ENCODE assay signal across 20 cellular contexts in the genomic region with DNA sequence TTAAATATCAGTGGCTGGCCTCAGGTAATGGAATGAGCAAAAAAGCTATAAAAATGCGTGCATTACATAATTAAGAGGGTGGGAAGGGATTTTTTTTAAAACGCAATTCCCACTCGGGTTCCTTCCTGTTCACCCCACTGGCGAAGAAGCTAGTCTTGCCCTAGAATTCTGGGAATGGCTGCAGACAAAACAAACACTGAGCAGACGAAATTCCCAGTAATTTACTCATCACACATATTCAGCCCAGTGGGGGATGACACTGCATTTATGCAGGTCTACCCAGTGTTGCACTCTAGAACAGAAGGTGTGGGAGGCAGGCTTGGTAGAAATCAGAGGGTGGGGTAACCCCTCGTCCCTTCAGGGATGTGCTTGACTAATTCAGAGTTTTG.
A peak's percentile ranks its signal among the peaks of the same experiment; 100 is the strongest.
DNase-seq lines count a peak whose midpoint lies in the region; ATAC-seq and TF ChIP-seq lines count a peak whose summit lies in the region.
"Had no signal": no experiment of that assay in that cellular context is flagged by ENCODE, and none has a peak within 500 bp of the region (broad histone marks: within the 10 kb centered on the region; RNA-seq: fewer than 3 reads in every experiment).

No MANE protein-coding gene starts in this region.

- peak overlapping the region in 1 of 2 experiments; percentile 8; a peak in 1 of 4 replicates for H4K8ac ChIP-seq in IMR-90 (ENCODE audit: low read depth in 2 of 2, low read length in 2 of 2)

- no peak overlapping the region for H2BK15ac ChIP-seq in IMR-90 (ENCODE audit: low read depth, low read length)

- peak overlapping the region; percentile 46; the same call in 1 of the 2 replicates for H4K91ac ChIP-seq in IMR-90 (ENCODE audit: insufficient read depth, low read depth, low read length)

- CTCF ChIA-PET in IMR-90 (lab: Yijun Ruan, JAX) (no interaction called here), HEK293T (lab: Yijun Ruan, JAX) (no interaction called here)

- no peaks in the 10 kb centered on the region for H3K36me3 ChIP-seq in IMR-90 (ENCODE audit: control insufficient read depth, insufficient read depth, low read length)
- no peaks in the 10 kb centered on the region for H3K36me3 ChIP-seq in brain microvascular endothelial cell (replicated peaks)
- no peaks in the 10 kb centered on the region for H3K36me3 ChIP-seq in mesodermal cell (ENCODE audit: control insufficient read depth, insufficient read depth, low read length)

- H3K4me3 ChIP-seq in IMR-90 (ENCODE audit: insufficient read depth, low read depth, low read length): no peak overlapping the region
- no peak overlapping the region for H3K4me3 ChIP-seq in brain microvascular endothelial cell (ENCODE audit: low read depth, low read length)
- H3K4me3 ChIP-seq in mesodermal cell (ENCODE audit: extremely low read depth, insufficient read depth, low read length, poor library complexity, severe bottlenecking): no peak overlapping the region
- H3K4me3 ChIP-seq: BLaER1 treated with 17β-estradiol and CSF1 and Interleukin-3, amounts not matched to agents 10 nM and 100 nM; skin epidermis had no signal

- intact Hi-C loops in IMR-90 (cut with micrococcal nuclease): no loop called here

- TF ChIP-seq RAD21 in IMR-90 (IDR thresholded peaks at IDR 0.05; ENCODE audit: low read length): no peak

- in situ Hi-C loops in IMR-90 (cut with MboI; ENCODE audit: low sequenced_read_pairs): no loop called here
- in situ Hi-C loops in brain microvascular endothelial cell (cut with HindIII; ENCODE audit: low pct_ligation_motif_present, low sequenced_read_pairs): no loop called here

- no TSS peak for BruUV-seq in IMR-90 (replicated peaks; lab: Mats Ljungman, UMichigan)

- peaks cover 10% of the 10 kb centered on the region for H3K9me1 ChIP-seq in IMR-90 (ENCODE audit: insufficient read depth, low read length)

- no peak for TF ChIP-seq CTCF in IMR-90 (conservative IDR thresholded peaks at IDR 0.05; ENCODE audit: low read depth, low read length)
- TF ChIP-seq CTCF in brain microvascular endothelial cell (IDR thresholded peaks at IDR 0.05; ENCODE audit: low read depth, low read length, missing control alignments): no peak

- no peak overlapping the region for H2AFZ ChIP-seq in IMR-90 (replicated peaks; ENCODE audit: low read length, poor library complexity)

- peak overlapping the region; percentile 66; the same call in 1 of the 2 replicates for H2BK20ac ChIP-seq in IMR-90 (ENCODE audit: low read depth, low read length)

- H3K14ac ChIP-seq in IMR-90 (replicated peaks; ENCODE audit: low read depth, low read length): peak overlapping the region; percentile 63; the same call in 1 of the 2 replicates

- H3K9me3 ChIP-seq in IMR-90 (ENCODE audit: control insufficient read depth, insufficient read depth, low read length) (no peaks in the 10 kb centered on the region; the same call in 1 of the 2 replicates), mesodermal cell (ENCODE audit: control insufficient read depth, low read length) (peaks cover 38% of the 10 kb centered on the region)
- H3K9me3 ChIP-seq: BLaER1 treated with 17β-estradiol and CSF1 and Interleukin-3, amounts not matched to agents 10 nM and 100 nM had no signal

- DNase-seq in AG08396 (ENCODE audit: low spot score) (peak; percentile 36), IMR-90 (peak; percentile 89), brain microvascular endothelial cell (peak; percentile 87), SIG-M5 treated with dmso at 0.1 percent for 504 hours (lab: John Stamatoyannopoulos, UW; ENCODE audit: unreplicated experiment) (no peak), HEK293T (ENCODE audit: extremely low spot score) (no peak), NCI-H82 (lab: John Stamatoyannopoulos, UW) (no peak), NCI-H82 treated with DMSO at 0.1 percent for 48 hours (lab: John Stamatoyannopoulos, UW; ENCODE audit: unreplicated experiment) (no peak)
- DNase-seq: activated T-cell treated with anti-CD3 and anti-CD28 coated beads, Interleukin-2, amount 50 U/mL, for 48 hours; amniotic stem cell; cortex of kidney; DND-41; mammary epithelial cell; NCI-H1694; NCI-H526; substantia nigra; T-helper 9 cell had no signal

- no peak overlapping the region for H2AK9ac ChIP-seq in IMR-90 (replicated peaks; ENCODE audit: low read depth, low read length, poor library complexity)

- peak overlapping the region; percentile 74; the same call in 1 of the 2 replicates for H3K4ac ChIP-seq in IMR-90 (ENCODE audit: low read depth, low read length)

- H3K27me3 ChIP-seq in IMR-90 (ENCODE audit: control insufficient read depth, insufficient read depth, low read length) (no peaks in the 10 kb centered on the region), brain microvascular endothelial cell (replicated peaks) (no peaks in the 10 kb centered on the region)
- H3K27me3 ChIP-seq: BLaER1 treated with 17β-estradiol and CSF1 and Interleukin-3, amounts not matched to agents 10 nM and 100 nM had no signal

- POLR2A ChIA-PET in IMR-90 (lab: Charles Lee; ENCODE audit: unreplicated experiment): no interaction called here
- POLR2A ChIA-PET in HEK293T (lab: Yijun Ruan, JAX): no interaction called here

- no peak for TF ChIP-seq POLR2A in IMR-90 (IDR thresholded peaks at IDR 0.05; ENCODE audit: low read depth, low read length)

- peak overlapping the region; percentile 68 for H2BK120ac ChIP-seq in IMR-90 (ENCODE audit: low read depth, low read length)

- peak overlapping the region; percentile 91 for H3K18ac ChIP-seq in IMR-90 (ENCODE audit: low read depth, low read length)

- dilution Hi-C loops in IMR-90 (cut with HindIII; ENCODE audit: low sequenced_read_pairs, unreplicated experiment): no loop called here

- H3K23ac ChIP-seq in IMR-90 (ENCODE audit: low read depth, low read length): 0 out of 2 replicates have a peak overlapping the region, but pooled peaks have one; percentile 0

- peak; percentile 94 for ATAC-seq in IMR-90 (ENCODE audit: low read depth)

- peaks cover 0 to 3% of the 10 kb centered on the region in 2 experiments; a peak in 1 of 4 replicates for H3K79me1 ChIP-seq in IMR-90 (ENCODE audit: low read depth in 1 of 2, low read length in 2 of 2)

- H3K27ac ChIP-seq in IMR-90 (ENCODE audit: insufficient read depth, low read length) (peak overlapping the region; percentile 63; the same call in 1 of the 2 replicates), brain microvascular endothelial cell (peak overlapping the region; percentile 88), mesodermal cell (ENCODE audit: low read depth, low read length, severe bottlenecking) (peak overlapping the region; percentile 88)
- H3K27ac ChIP-seq: BLaER1 treated with 17β-estradiol and CSF1 and Interleukin-3, amounts not matched to agents 10 nM and 100 nM; KMS-11; skin epidermis had no signal

- H4K5ac ChIP-seq in IMR-90 (ENCODE audit: low read depth, low read length): 0 out of 2 replicates have a peak overlapping the region, but pooled peaks have one; percentile 38

- WGBS in IMR-90 (ENCODE audit: extremely low coverage in 2 of 2, insufficient read length in 1 of 2), 2 experiments: no CpG with 5 or more reads among the region's 6 CpGs
- 53 to 78% methylated on average over 4 of the region's 6 CpGs for WGBS in mesodermal cell (ENCODE audit: insufficient coverage in 2 of 2), 2 experiments

- peak overlapping the region; percentile 71 for H3K56ac ChIP-seq in IMR-90 (ENCODE audit: extremely low read depth, insufficient read depth, low read length)

- H2AK5ac ChIP-seq in IMR-90 (ENCODE audit: low read depth, low read length): no peak overlapping the region

- H3K4me1 ChIP-seq in IMR-90 (ENCODE audit: control insufficient read depth, insufficient read depth, low read length): peaks cover 8% of the 10 kb centered on the region
- no peaks in the 10 kb centered on the region for H3K4me1 ChIP-seq in mesodermal cell (ENCODE audit: control insufficient read depth, insufficient read depth, low read length, poor library complexity, severe bottlenecking)
- H3K4me1 ChIP-seq: BLaER1 treated with 17β-estradiol and CSF1 and Interleukin-3, amounts not matched to agents 10 nM and 100 nM had no signal

- peak overlapping the region; percentile 84 for H2BK5ac ChIP-seq in IMR-90 (ENCODE audit: low read depth, low read length, poor library complexity, severe bottlenecking)

- no peak overlapping the region for H3K9ac ChIP-seq in IMR-90 (ENCODE audit: low read depth, low read length)
- H3K9ac ChIP-seq: BLaER1 treated with 17β-estradiol and CSF1 and Interleukin-3, amounts not matched to agents 10 nM and 100 nM; KMS-11 had no signal

- H3K4me2 ChIP-seq in IMR-90 (ENCODE audit: low read depth, low read length): peak overlapping the region; percentile 74
- H3K4me2 ChIP-seq: BLaER1 treated with 17β-estradiol and CSF1 and Interleukin-3, amounts not matched to agents 10 nM and 100 nM; KMS-11 had no signal

- 0 out of 2 replicates have a peak, but pooled peaks cover 3% of the 10 kb centered on the region for H4K20me1 ChIP-seq in IMR-90 (ENCODE audit: insufficient read depth, low read length)
- H4K20me1 ChIP-seq: BLaER1 treated with 17β-estradiol and CSF1 and Interleukin-3, amounts not matched to agents 10 nM and 100 nM had no signal

TF ChIP-seq in IMR-90, 13 proteins besides CTCF, POLR2A, EP300 and RAD21 (continues in another document):
- TF ChIP-seq MAZ (IDR thresholded peaks at IDR 0.05; ENCODE audit: borderline replicate concordance, low read depth, low read length) (no peak), MAFK (IDR thresholded peaks at IDR 0.05; ENCODE audit: low read depth, low read length) (peak; percentile 50; the same call in 1 of the 2 replicates), MXI1 (IDR thresholded peaks at IDR 0.05; ENCODE audit: borderline replicate concordance, low read depth, low read length) (no peak), FOS (IDR thresholded peaks at IDR 0.05; ENCODE audit: low read depth, low read length) (peak; percentile 73), BHLHE40 (IDR thresholded peaks at IDR 0.05; ENCODE audit: low read depth, low read length) (no peak)

TF ChIP-seq in HEK293T, 16 proteins besides CTCF, POLR2A, EP300 and RAD21 (continues in another document):
- TF ChIP-seq TARDBP (IDR thresholded peaks at IDR 0.05) (no peak), ELF4 (IDR thresholded peaks at IDR 0.05) (no peak), ARNT (IDR thresholded peaks at IDR 0.05) (no peak), SP1 (IDR thresholded peaks at IDR 0.05) (no peak), FOXM1 (IDR thresholded peaks at IDR 0.05; ENCODE audit: borderline replicate concordance) (no peak), LEF1 (IDR thresholded peaks at IDR 0.05; ENCODE audit: borderline replicate concordance) (no peak), NFRKB (IDR thresholded peaks at IDR 0.05) (no peak), FOXA1 (IDR thresholded peaks at IDR 0.05) (no peak)
- TF ChIP-seq, protein P1, sequence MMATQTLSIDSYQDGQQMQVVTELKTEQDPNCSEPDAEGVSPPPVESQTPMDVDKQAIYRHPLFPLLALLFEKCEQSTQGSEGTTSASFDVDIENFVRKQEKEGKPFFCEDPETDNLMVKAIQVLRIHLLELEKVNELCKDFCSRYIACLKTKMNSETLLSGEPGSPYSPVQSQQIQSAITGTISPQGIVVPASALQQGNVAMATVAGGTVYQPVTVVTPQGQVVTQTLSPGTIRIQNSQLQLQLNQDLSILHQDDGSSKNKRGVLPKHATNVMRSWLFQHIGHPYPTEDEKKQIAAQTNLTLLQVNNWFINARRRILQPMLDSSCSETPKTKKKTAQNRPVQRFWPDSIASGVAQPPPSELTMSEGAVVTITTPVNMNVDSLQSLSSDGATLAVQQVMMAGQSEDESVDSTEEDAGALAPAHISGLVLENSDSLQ (IDR thresholded peaks at IDR 0.05): no peak

Comparison
In these comparisons a context has a peak if more than half of its experiments do, and no peak if none do; other contexts are left out.
1. DNase-seq: peak in AG08396 (single experiment), IMR-90 (single experiment) and brain microvascular endothelial cell (single experiment); none in SIG-M5 treated with dmso at 0.1 percent for 504 hours (single experiment), HEK293T (single experiment), NCI-H82 (single experiment) and NCI-H82 treated with DMSO at 0.1 percent for 48 hours (single experiment).
2. Peak in every context shown above with its lines, with median percentiles within 50 percentile points of each other: H3K27ac ChIP-seq.